In genomic region chr14:102125546-102125945, GRCh38 we compare ENCODE assay signal across 19 cellular contexts. TPM values are rescaled to one million over a fixed set of nuclear protein-coding genes. Genes with fewer than 3 reads are reported as not detected.
DNase-seq lines count a peak whose midpoint lies in the region; ATAC-seq and TF ChIP-seq lines count a peak whose summit lies in the region.
"Had no signal": no experiment of that assay in that cellular context is flagged by ENCODE, and none has a peak within 500 bp of the region (broad histone marks: within the 10 kb centered on the region; RNA-seq: fewer than 3 reads in every experiment).

No MANE protein-coding gene starts in this region.

- ATAC-seq in Panc1: peak; percentile 63
- ATAC-seq: left lobe of liver had no signal

- peaks cover 7% of the 10 kb centered on the region for H3K4me1 ChIP-seq in Panc1 (ENCODE audit: control insufficient read depth, insufficient read depth, low read length)

- CTCF ChIA-PET in Panc1 (lab: Charles Lee): interaction anchor here (0.7 kb wide), 1 partner anchor 62 kb away, joined by 4 read pairs; no protein-coding TSS in a partner anchor

- no peak overlapping the region for H3K27ac ChIP-seq in Panc1 (ENCODE audit: low read length)
- H3K27ac ChIP-seq: 22Rv1 had no signal

- BruUV-seq in Panc1 (replicated peaks; lab: Mats Ljungman, UMichigan): no TSS peak

- intact Hi-C loops in Panc1 (cut with micrococcal nuclease; ENCODE audit: unreplicated experiment): no loop called here

- H3K27me3 ChIP-seq in Panc1 (ENCODE audit: control insufficient read depth, insufficient read depth, low read length): no peaks in the 10 kb centered on the region

- TF ChIP-seq CTCF in Panc1 (IDR thresholded peaks at IDR 0.05): no peak

- H3K4me3 ChIP-seq in Panc1 (ENCODE audit: low read depth in 2 of 2, low read length in 2 of 2): no peak overlapping the region

- no peaks in the 10 kb centered on the region; the same call in 1 of the 2 replicates for H3K36me3 ChIP-seq in Panc1 (ENCODE audit: control insufficient read depth, insufficient read depth, low read length)

- no peaks in the 10 kb centered on the region for H3K9me3 ChIP-seq in Panc1 (ENCODE audit: control insufficient read depth, insufficient read depth, low read depth, low read length)

- POLR2A ChIA-PET in Panc1 (lab: Charles Lee): no interaction called here

- in situ Hi-C loops in Panc1 (cut with HindIII; ENCODE audit: low pct_unique_long_range_greater_than_20kb, low sequenced_read_pairs): no loop called here

- peak; percentile 6 for DNase-seq in NCI-H2029 (lab: John Stamatoyannopoulos, UW)
- DNase-seq in NCI-H2029 treated with DMSO at 0.1 percent for 48 hours (lab: John Stamatoyannopoulos, UW): no peak
- DNase-seq in Panc1 (ENCODE audit: low read depth, low spot score): no peak
- DNase-seq in glomerular visceral epithelial cell (ENCODE audit: extremely low spot score): peak; percentile 66
- DNase-seq in renal cortical epithelial cell (ENCODE audit: low read depth): peak; percentile 100
- no peak for DNase-seq in 8988T
- no peak for DNase-seq in NCI-H1930 (lab: John Stamatoyannopoulos, UW)
- no peak for DNase-seq in activated CD8-positive, alpha-beta memory T cell treated with anti-CD3 and anti-CD28 coated beads for 24 hours
- DNase-seq: activated CD4-positive, alpha-beta T cell treated with anti-CD3 and anti-CD28 coated beads, Interleukin-2, amount 10 ng/mL, durations not matched to agents 7 days and 5 days; activated T-cell treated with anti-CD3 and anti-CD28 coated beads, Interleukin-2, amount 50 U/mL, for 24 hours; CD4-positive, alpha-beta T cell; GDM1; glutamatergic neuron; naive B cell; NCI-H1105 treated with DMSO at 0.1 percent for 48 hours; NCI-H526 treated with DMSO at 0.1 percent for 48 hours; Right ventricle myocardium superior had no signal

RNA-seq across cellular contexts. Expression of gene WDR20, which starts 14.2 kb away (rescaled TPM):
- total RNA-seq in Panc1 (2021; ENCODE audit: unreplicated experiment): 20.2 TPM
- polyA plus RNA-seq in Panc1 (2012; ENCODE audit: insufficient read length): 11.0 TPM
- total RNA-seq in renal cortical epithelial cell: 18.4 and 25.3 TPM in 2 replicates

RNA-seq across cellular contexts. Expression of gene HSP90AA1, which starts 38.7 kb away (rescaled TPM):
- total RNA-seq in Panc1 (2021; ENCODE audit: unreplicated experiment) (383 TPM), renal cortical epithelial cell (927 and 1,172 TPM in 2 replicates)
- polyA plus RNA-seq in Panc1 (2012; ENCODE audit: insufficient read length): 314 TPM

Comparison
In these comparisons a context has a peak if more than half of its experiments do, and no peak if none do; other contexts are left out.
1. DNase-seq: peak in NCI-H2029 (single experiment), glomerular visceral epithelial cell (single experiment) and renal cortical epithelial cell (single experiment); none in NCI-H2029 treated with DMSO at 0.1 percent for 48 hours (single experiment), Panc1 (single experiment), 8988T (single experiment), NCI-H1930 (0 of 2) and activated CD8-positive, alpha-beta memory T cell treated with anti-CD3 and anti-CD28 coated beads for 24 hours (single experiment).